17 cellular contexts compared by ENCODE assay signal in genomic region chr10:93403152-93403551, GRCh38.
DNase-seq lines count a peak whose midpoint lies in the region; ATAC-seq, FAIRE-seq and TF ChIP-seq lines count a peak whose summit lies in the region.
"Had no signal": no experiment of that assay in that cellular context is flagged by ENCODE, and none has a peak within 500 bp of the region (broad histone marks: within the 10 kb centered on the region; RNA-seq: fewer than 3 reads in every experiment).

No MANE protein-coding gene starts in this region.

- H3K4me3 Mint-ChIP-seq in HFFc6: no peak overlapping the region; the same call in 1 of the 2 replicates

- no peak overlapping the region for H3K4me3 ChIP-seq in A549
- H3K4me3 ChIP-seq in esophagus muscularis mucosa: no peak overlapping the region
- H3K4me3 ChIP-seq in parathyroid adenoma (ENCODE audit: low read depth, low read length): no peak overlapping the region
- H3K4me3 ChIP-seq: SJCRH30 had no signal

- no peaks in the 10 kb centered on the region for H3K9me3 ChIP-seq in A549
- no peaks in the 10 kb centered on the region for H3K9me3 ChIP-seq in esophagus muscularis mucosa
- no peaks in the 10 kb centered on the region for H3K9me3 ChIP-seq in parathyroid adenoma (ENCODE audit: control insufficient read depth, low read length)
- H3K9me3 ChIP-seq: BE2C, SJCRH30 had no signal

- no peak for FAIRE-seq in A549 (lab: Jason Lieb, UNC)
- FAIRE-seq: RCC 7860 had no signal

- H3K27ac Mint-ChIP-seq in HFFc6: peak overlapping the region; percentile 50

- TF ChIP-seq CTCF in A549 (IDR thresholded peaks at IDR 0.05) (no peak), HFFc6 (IDR thresholded peaks at IDR 0.05) (no peak), esophagus muscularis mucosa (IDR thresholded peaks at IDR 0.05) (no peak), parathyroid adenoma (IDR thresholded peaks at IDR 0.05) (no peak)

- intact Hi-C loops in esophagus muscularis mucosa (cut with DNase I): no loop called here

- H2AFZ ChIP-seq in parathyroid adenoma: no peak overlapping the region

- ATAC-seq in A549: no peak
- no peak for ATAC-seq in HG03469 (IDR thresholded peaks at IDR 0.05; ENCODE audit: unreplicated experiment)

- DNase-seq in A549 (ENCODE audit: low read depth in 1 of 2, low spot score in 1 of 2) (no peak), HFFc6 (no peak), esophagus muscularis mucosa (ENCODE audit: extremely low spot score) (no peak), OCI-M2 (lab: John Stamatoyannopoulos, UW; ENCODE audit: unreplicated experiment) (no peak), NCI-H2029 treated with DMSO at 0.1 percent for 48 hours (lab: John Stamatoyannopoulos, UW) (no peak)
- DNase-seq: BE2C, DMS153, H7, Kasumi-1, MV-4-11, NCI-H1417 treated with DMSO at 0.1 percent for 48 hours, NCI-H2029, NCI-H510A, SJCRH30 had no signal

- H3K36me3 ChIP-seq in esophagus muscularis mucosa (peaks cover 5 to 65% (median 37%) of the 10 kb centered on the region in 4 donors), parathyroid adenoma (ENCODE audit: control insufficient read depth, insufficient read depth, low read length) (no peaks in the 10 kb centered on the region)
- H3K36me3 ChIP-seq: BE2C, SJCRH30 had no signal

- no peak overlapping the region for H3K4me2 ChIP-seq in A549
- no peak overlapping the region for H3K4me2 ChIP-seq in parathyroid adenoma (ENCODE audit: low read length)

- TF ChIP-seq EP300 in A549 (IDR thresholded peaks at IDR 0.05) (no peak), esophagus muscularis mucosa (IDR thresholded peaks at IDR 0.05) (no peak)

- CTCF ChIA-PET in A549 (lab: Yijun Ruan, JAX): interaction anchor here (1.0 to 5.5 kb wide), 5 partner anchors 15 to 79 kb away, joined by 3 to 34 read pairs (median 4); partner anchors contain the start of gene MYOF

- peaks cover 27% of the 10 kb centered on the region for H3K27me3 Mint-ChIP-seq in HFFc6 (ENCODE audit: insufficient read depth)

- no peak for TF ChIP-seq RAD21 in A549 (conservative IDR thresholded peaks at IDR 0.05 in 1 of 2, IDR thresholded peaks at IDR 0.05 in 1 of 2)

- POLR2A ChIA-PET in A549 (lab: Yijun Ruan, JAX): no interaction called here

- no peak overlapping the region for H3K9ac ChIP-seq in parathyroid adenoma

- H3K9me3 Mint-ChIP-seq in HFFc6: no peaks in the 10 kb centered on the region; the same call in 1 of the 2 replicates

- H3K36me3 Mint-ChIP-seq in HFFc6 (ENCODE audit: low read depth): peaks cover 83% of the 10 kb centered on the region

- H3K79me2 ChIP-seq in parathyroid adenoma: no peaks in the 10 kb centered on the region

- TF ChIP-seq POLR2A in A549 (IDR thresholded peaks at IDR 0.05; ENCODE audit: low read length): no peak
- no peak for TF ChIP-seq POLR2A in esophagus muscularis mucosa (IDR thresholded peaks at IDR 0.05; ENCODE audit: low read depth)

- H3K27ac ChIP-seq in A549 (no peak overlapping the region), esophagus muscularis mucosa (replicated peaks in 1 of 4) (peak overlapping the region; percentile 7 to 44 (median 36)), parathyroid adenoma (peak overlapping the region; percentile 79)
- H3K27ac ChIP-seq: SJCRH30 had no signal

- H3K4me1 Mint-ChIP-seq in HFFc6 (ENCODE audit: low read depth): peaks cover 50% of the 10 kb centered on the region

- H3K27me3 ChIP-seq in esophagus muscularis mucosa: no peaks in the 10 kb centered on the region
- no peaks in the 10 kb centered on the region for H3K27me3 ChIP-seq in parathyroid adenoma (ENCODE audit: control insufficient read depth, insufficient read depth, low read length)
- H3K27me3 ChIP-seq: BE2C, SJCRH30 had no signal

- H3K4me1 ChIP-seq in A549: peaks cover 14% of the 10 kb centered on the region
- peaks cover 0 to 21% (median 19%) of the 10 kb centered on the region in 4 donors for H3K4me1 ChIP-seq in esophagus muscularis mucosa
- H3K4me1 ChIP-seq in parathyroid adenoma: peaks cover 35% of the 10 kb centered on the region
- H3K4me1 ChIP-seq: BE2C had no signal

TF ChIP-seq in A549, 52 proteins besides CTCF, POLR2A, EP300 and RAD21:
- 0 out of 2 replicates have a peak, but pooled peaks have one; percentile 29 for TF ChIP-seq HDAC2 (IDR thresholded peaks at IDR 0.05)
- TF ChIP-seq KDM1A (IDR thresholded peaks at IDR 0.05; ENCODE audit: low read depth): peak; percentile 74
- TF ChIP-seq ELK1 (IDR thresholded peaks at IDR 0.05; ENCODE audit: low read depth, low read length): no peak
- no peak for TF ChIP-seq HEYL (CRISPR knock-in tag; IDR thresholded peaks at IDR 0.05)
- no peak for TF ChIP-seq ZFP36 (IDR thresholded peaks at IDR 0.05; ENCODE audit: borderline replicate concordance, partially characterized antibody)
- no peak for TF ChIP-seq USF2 (IDR thresholded peaks at IDR 0.05)

Comparison
In these comparisons a context has a peak if more than half of its experiments do, and no peak if none do; other contexts are left out.
1. H3K27ac ChIP-seq: peak in esophagus muscularis mucosa (4 of 4) and parathyroid adenoma (single experiment); none in A549 (0 of 2).